Comparison of ENCODE assay signal across 2 cellular contexts in genomic region chr17:76139801-76140660, GRCh38.
TF ChIP-seq lines count a peak whose summit lies in the region.

No MANE protein-coding gene starts in this region.

TF ChIP-seq in H1, 55 proteins besides CTCF, POLR2A, EP300 and RAD21:
- no peak for TF ChIP-seq MAFK (IDR thresholded peaks at IDR 0.05; ENCODE audit: low read depth, low read length)
- peak; percentile 52; the same call in 1 of the 2 replicates for TF ChIP-seq RBBP5 (IDR thresholded peaks at IDR 0.05; ENCODE audit: borderline replicate concordance, low read depth, low read length)
- TF ChIP-seq TCF12 (IDR thresholded peaks at IDR 0.05; ENCODE audit: low read depth, low read length), result no peak
- TF ChIP-seq SP2 (IDR thresholded peaks at IDR 0.05; ENCODE audit: low read length), result no peak
- no peak for TF ChIP-seq KDM1A (IDR thresholded peaks at IDR 0.05; ENCODE audit: borderline replicate concordance, low read length)
- no peak for TF ChIP-seq FOSL1 (IDR thresholded peaks at IDR 0.05; ENCODE audit: insufficient read depth, low read depth, low read length)
- TF ChIP-seq JUND (IDR thresholded peaks at IDR 0.05; ENCODE audit: low read length), result no peak
- no peak for TF ChIP-seq JUN (IDR thresholded peaks at IDR 0.05; ENCODE audit: low read depth, low read length)
- TF ChIP-seq BACH1 (IDR thresholded peaks at IDR 0.05; ENCODE audit: low read length), result peak; percentile 41; the same call in 1 of the 2 replicates
- TF ChIP-seq CBX8 (IDR thresholded peaks at IDR 0.05; ENCODE audit: borderline replicate concordance, low read depth, low read length), result no peak
- no peak for TF ChIP-seq POU5F1 (IDR thresholded peaks at IDR 0.05; ENCODE audit: low read depth, low read length)
- TF ChIP-seq TAF7 (optimal IDR thresholded peaks at IDR 0.05; ENCODE audit: borderline replicate concordance, low read depth, low read length), result no peak
- TF ChIP-seq RNF2 (IDR thresholded peaks at IDR 0.05; ENCODE audit: borderline replicate concordance, low read depth, low read length, missing control alignments, poor library complexity, severe bottlenecking), result no peak
- TF ChIP-seq CTBP2 (IDR thresholded peaks at IDR 0.05; ENCODE audit: borderline replicate concordance, insufficient read depth, insufficient read length, low read length), result no peak
- TF ChIP-seq ATF3 (IDR thresholded peaks at IDR 0.05; ENCODE audit: insufficient read depth, low read depth, low read length), result no peak
- TF ChIP-seq RXRA (IDR thresholded peaks at IDR 0.05; ENCODE audit: insufficient read depth, low read depth, low read length), result no peak
- TF ChIP-seq ASH2L (IDR thresholded peaks at IDR 0.05; ENCODE audit: low read length), result peak; percentile 47
- TF ChIP-seq KDM4A (IDR thresholded peaks at IDR 0.05; ENCODE audit: low read depth, low read length, severe bottlenecking), result no peak
- TF ChIP-seq EZH2 (IDR thresholded peaks at IDR 0.05; ENCODE audit: low read depth, low read length, severe bottlenecking), result peak; percentile 38
- no peak for TF ChIP-seq HDAC2 (IDR thresholded peaks at IDR 0.05; ENCODE audit: borderline replicate concordance in 1 of 2, low read depth in 2 of 2, low read length in 2 of 2)
- TF ChIP-seq CREB1 (IDR thresholded peaks at IDR 0.05), result peak; percentile 38; the same call in 1 of the 2 replicates
- no peak for TF ChIP-seq CHD1 (IDR thresholded peaks at IDR 0.05; ENCODE audit: low read depth, low read length)
- no peak for TF ChIP-seq USF2 (IDR thresholded peaks at IDR 0.05; ENCODE audit: low read length)
- TF ChIP-seq ATF2 (IDR thresholded peaks at IDR 0.05; ENCODE audit: low read length), result no peak
- TF ChIP-seq CBX5 (IDR thresholded peaks at IDR 0.05; ENCODE audit: low read depth, low read length), result no peak
- TF ChIP-seq PHF8 (conservative IDR thresholded peaks at IDR 0.05; ENCODE audit: low read depth, low read length), result no peak
- no peak for TF ChIP-seq POLR2AphosphoS5 (IDR thresholded peaks at IDR 0.05; ENCODE audit: low read depth, low read length)
- TF ChIP-seq SIRT6 (IDR thresholded peaks at IDR 0.05; ENCODE audit: low read length), result no peak
- no peak for TF ChIP-seq TBP (IDR thresholded peaks at IDR 0.05; ENCODE audit: low read depth, low read length)
- TF ChIP-seq SUZ12 (IDR thresholded peaks at IDR 0.05; ENCODE audit: low read length), result peak; percentile 67
- TF ChIP-seq CHD2 (IDR thresholded peaks at IDR 0.05; ENCODE audit: low read length), result no peak
- no peak for TF ChIP-seq HDAC6 (IDR thresholded peaks at IDR 0.05; ENCODE audit: low read depth, low read length)

TF ChIP-seq in HEK293T, 16 proteins besides CTCF, POLR2A, EP300 and RAD21:
- TF ChIP-seq L3MBTL2 (conservative IDR thresholded peaks at IDR 0.05), result no peak
- no peak for TF ChIP-seq SUZ12 (IDR thresholded peaks at IDR 0.05)
- no peak for TF ChIP-seq FOXA1 (IDR thresholded peaks at IDR 0.05)
- no peak for TF ChIP-seq LEF1 (IDR thresholded peaks at IDR 0.05; ENCODE audit: borderline replicate concordance)
- no peak for TF ChIP-seq SP1 (IDR thresholded peaks at IDR 0.05)
- TF ChIP-seq PKNOX1 (IDR thresholded peaks at IDR 0.05), result no peak
- TF ChIP-seq CTBP1 (IDR thresholded peaks at IDR 0.05; ENCODE audit: borderline replicate concordance), result no peak
- TF ChIP-seq FOXM1 (IDR thresholded peaks at IDR 0.05; ENCODE audit: borderline replicate concordance), result no peak
- TF ChIP-seq TARDBP (IDR thresholded peaks at IDR 0.05), result no peak
- TF ChIP-seq BHLHE40 (IDR thresholded peaks at IDR 0.05; ENCODE audit: borderline replicate concordance), result no peak
- no peak for TF ChIP-seq ELF4 (IDR thresholded peaks at IDR 0.05)
- TF ChIP-seq HDGF (IDR thresholded peaks at IDR 0.05; ENCODE audit: borderline replicate concordance), result no peak
- no peak for TF ChIP-seq ARNT (IDR thresholded peaks at IDR 0.05)
- no peak for TF ChIP-seq FOXK2 (IDR thresholded peaks at IDR 0.05)
